ENCODE assay signal across 13 cellular contexts in the genomic region with DNA sequence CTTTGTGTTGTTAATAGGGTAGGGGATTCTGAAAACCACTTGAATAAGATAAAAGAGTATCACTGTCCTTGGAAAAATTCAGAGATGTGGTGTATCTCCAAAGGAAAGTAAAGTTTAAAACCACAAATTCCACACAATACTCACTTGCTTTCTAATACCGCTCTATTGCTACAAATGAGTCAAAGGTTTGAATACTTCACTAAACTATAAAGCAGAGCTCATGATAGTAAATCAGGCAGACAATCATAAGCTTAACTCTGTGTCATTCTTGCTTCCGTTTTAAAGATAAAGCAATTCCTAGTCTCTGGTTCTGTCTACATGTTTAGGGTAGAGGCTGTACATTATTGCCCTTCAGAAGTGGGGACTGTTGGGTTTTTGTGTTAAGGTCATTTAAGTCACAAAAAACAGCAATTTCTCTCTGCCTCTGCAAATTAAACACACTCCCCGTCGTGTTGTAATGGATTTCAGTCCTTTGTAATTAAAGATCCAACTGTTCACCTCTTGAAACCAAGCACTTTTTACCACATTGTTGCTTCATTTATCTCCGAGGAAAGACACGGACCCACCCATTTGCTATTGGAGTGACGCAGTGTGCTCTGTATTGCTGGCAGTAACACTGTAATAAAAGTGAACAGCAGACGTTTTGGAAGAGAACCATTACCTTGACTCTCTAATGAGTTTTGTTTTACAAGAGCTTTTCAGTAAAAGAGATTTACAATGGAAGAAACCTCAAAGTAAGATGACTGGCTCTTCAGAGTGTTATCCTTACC.
DNase-seq lines count a peak whose midpoint lies in the region; ATAC-seq and TF ChIP-seq lines count a peak whose summit lies in the region.
"Had no signal": no experiment of that assay in that cellular context is flagged by ENCODE, and none has a peak within 500 bp of the region (broad histone marks: within the 10 kb centered on the region; RNA-seq: fewer than 3 reads in every experiment).

No MANE protein-coding gene starts in this region.

- no peaks in the 10 kb centered on the region for H4K20me1 ChIP-seq in GM23338 (replicated peaks; ENCODE audit: insufficient read depth)

- H2BK120ac ChIP-seq in trophoblast cell (ENCODE audit: insufficient read depth, low read length, poor library complexity) = no peak overlapping the region

- H3K4me2 ChIP-seq in GM23338 (peak overlapping the region; percentile 3), trophoblast cell (ENCODE audit: low read length) (no peak overlapping the region)

- no peaks in the 10 kb centered on the region for H3K27me3 Mint-ChIP-seq in GM23338 (ENCODE audit: insufficient read depth, low read depth, poor library complexity)
- H3K27me3 Mint-ChIP-seq: natural killer cell treated with Interleukin-12 subunit alpha and Interleukin-12 subunit beta and Interleukin-15 and Interleukin-18, amount 100 ng/mL, for 72 hours had no signal

- no peak overlapping the region for H2BK5ac ChIP-seq in trophoblast cell (ENCODE audit: low read depth, low read length, poor library complexity)

- ATAC-seq in GM23338 (no peak), GM19395 (IDR thresholded peaks at IDR 0.05; ENCODE audit: unreplicated experiment) (no peak)
- ATAC-seq: natural killer cell treated with Interleukin-12 subunit alpha and Interleukin-12 subunit beta and Interleukin-15 and Interleukin-18, amount 100 ng/mL, for 72 hours had no signal

- no peaks in the 10 kb centered on the region for H3F3A ChIP-seq in GM23338 (replicated peaks; ENCODE audit: low read depth)

- no peak overlapping the region for H3K9ac ChIP-seq in trophoblast cell (ENCODE audit: low read length)

- no peaks in the 10 kb centered on the region for H3K36me3 Mint-ChIP-seq in GM23338 (ENCODE audit: low read depth)
- H3K36me3 Mint-ChIP-seq: natural killer cell treated with Interleukin-12 subunit alpha and Interleukin-12 subunit beta and Interleukin-15 and Interleukin-18, amount 100 ng/mL, for 72 hours had no signal

- no peaks in the 10 kb centered on the region for H3K9me3 ChIP-seq in trophoblast cell (ENCODE audit: insufficient read depth, low read depth, low read length)
- H3K9me3 ChIP-seq: SJSA1 had no signal

- peaks cover 12% of the 10 kb centered on the region; the same call in 2 of the 3 replicates for H3K4me1 Mint-ChIP-seq in GM23338

- no peaks in the 10 kb centered on the region for H3K79me2 ChIP-seq in GM23338 (replicated peaks; ENCODE audit: insufficient read depth)
- no peaks in the 10 kb centered on the region for H3K79me2 ChIP-seq in trophoblast cell (ENCODE audit: control insufficient read depth, insufficient read depth, low read length, poor library complexity)

- H3K36me3 ChIP-seq in GM23338 (ENCODE audit: insufficient read depth) (no peaks in the 10 kb centered on the region), trophoblast cell (ENCODE audit: control insufficient read depth in 1 of 2, insufficient read depth in 2 of 2, low read length in 2 of 2) (no peaks in the 10 kb centered on the region)
- H3K36me3 ChIP-seq: SJSA1 had no signal

- no peak overlapping the region for H3K4me3 Mint-ChIP-seq in GM23338
- H3K4me3 Mint-ChIP-seq: natural killer cell treated with Interleukin-12 subunit alpha and Interleukin-12 subunit beta and Interleukin-15 and Interleukin-18, amount 100 ng/mL, for 72 hours had no signal

- H2AFZ ChIP-seq in GM23338 = peak overlapping the region; percentile 14; the same call in 1 of the 2 replicates
- H2AFZ ChIP-seq in trophoblast cell (ENCODE audit: insufficient read depth, low read length, poor library complexity) = no peak overlapping the region

- H3K9me3 Mint-ChIP-seq in GM23338 = peaks cover 58% of the 10 kb centered on the region

- TF ChIP-seq CTCF in GM23338 (conservative IDR thresholded peaks at IDR 0.05; ENCODE audit: low read depth in 2 of 2) = no peak

- no peak overlapping the region for H3K27ac Mint-ChIP-seq in GM23338
- H3K27ac Mint-ChIP-seq: natural killer cell treated with Interleukin-12 subunit alpha and Interleukin-12 subunit beta and Interleukin-15 and Interleukin-18, amount 100 ng/mL, for 72 hours had no signal

- no peak overlapping the region for H2AK5ac ChIP-seq in trophoblast cell (ENCODE audit: low read length)

- no peak overlapping the region for H3K14ac ChIP-seq in trophoblast cell (ENCODE audit: low read length)

- no peak for DNase-seq in GM23338 (ENCODE audit: low spot score)
- peak; percentile 36 for DNase-seq in OCI-M1 (lab: John Stamatoyannopoulos, UW)
- peak; percentile 13 for DNase-seq in fibroblast of the conjunctiva (ENCODE audit: low read depth)
- no peak for DNase-seq in trophoblast cell
- no peak for DNase-seq in KG1 (lab: John Stamatoyannopoulos, UW)
- DNase-seq in HT-29 (ENCODE audit: low spot score) = no peak
- DNase-seq in stimulated activated CD4-positive, alpha-beta T cell treated with anti-CD3 and anti-CD28 coated beads, Interleukin-2, amount 100 ng/mL, for 24 hours = no peak
- DNase-seq: effector CD8-positive, alpha-beta T cell; Karpas-422; NCI-H2029 had no signal

- H2BK12ac ChIP-seq in trophoblast cell (ENCODE audit: low read length) = peak overlapping the region; percentile 75

- no peak overlapping the region for H3K4ac ChIP-seq in trophoblast cell (ENCODE audit: low read depth, low read length)

- no peak overlapping the region for H4K12ac ChIP-seq in trophoblast cell (ENCODE audit: low read depth, low read length)

- H3K18ac ChIP-seq in trophoblast cell (ENCODE audit: low read length) = no peak overlapping the region

- H3K27me3 ChIP-seq in GM23338 (ENCODE audit: insufficient read depth) = no peaks in the 10 kb centered on the region
- H3K27me3 ChIP-seq in trophoblast cell (ENCODE audit: insufficient read depth, low read length) = no peaks in the 10 kb centered on the region
- H3K27me3 ChIP-seq: SJSA1 had no signal

- H3K27ac ChIP-seq in GM23338 (ENCODE audit: low read depth) (no peak overlapping the region), trophoblast cell (ENCODE audit: low read depth, low read length) (no peak overlapping the region)
- H3K27ac ChIP-seq: SJSA1 had no signal

- H3K4me1 ChIP-seq in GM23338 (ENCODE audit: insufficient read depth) (peaks cover 26% of the 10 kb centered on the region), trophoblast cell (ENCODE audit: control insufficient read depth in 1 of 2, insufficient read depth in 2 of 2, low read length in 2 of 2) (peaks cover 5 to 6% of the 10 kb centered on the region in 2 experiments)
- H3K4me1 ChIP-seq: SJSA1 had no signal

- H4K8ac ChIP-seq in trophoblast cell (ENCODE audit: low read depth, low read length) = no peak overlapping the region

- H3K23ac ChIP-seq in trophoblast cell (ENCODE audit: low read length) = no peak overlapping the region

- no CpG with 5 or more reads among the region's 8 CpGs for WGBS in trophoblast cell (ENCODE audit: extremely low coverage, insufficient coverage, insufficient read length)

- H3K4me3 ChIP-seq in GM23338 (no peak overlapping the region), trophoblast cell (ENCODE audit: low read depth, low read length) (no peak overlapping the region)
- H3K4me3 ChIP-seq: SJSA1 had no signal

- H3K79me1 ChIP-seq in trophoblast cell (ENCODE audit: low read length) = peaks cover 2% of the 10 kb centered on the region

- H4K91ac ChIP-seq in trophoblast cell (ENCODE audit: low read depth, low read length) = peak overlapping the region; percentile 17

- no peaks in the 10 kb centered on the region for H3K9me2 ChIP-seq in GM23338 (ENCODE audit: insufficient read depth)

Comparison
In these comparisons a context has a peak if more than half of its experiments do, and no peak if none do; other contexts are left out.
1. DNase-seq: peak in OCI-M1 (single experiment) and fibroblast of the conjunctiva (single experiment); none in GM23338 (single experiment), trophoblast cell (0 of 2), KG1 (single experiment), HT-29 (single experiment) and stimulated activated CD4-positive, alpha-beta T cell treated with anti-CD3 and anti-CD28 coated beads, Interleukin-2, amount 100 ng/mL, for 24 hours (0 of 2).